2 cellular contexts compared by ENCODE assay signal in genomic region chr18:21303913-21304312, GRCh38.
TF ChIP-seq lines count a peak whose summit lies in the region.

No MANE protein-coding gene starts in this region.

TF ChIP-seq in HCT116, 20 proteins besides CTCF, POLR2A, EP300 and RAD21:
- TF ChIP-seq MAX (IDR thresholded peaks at IDR 0.05) (no peak), SP1 (IDR thresholded peaks at IDR 0.05; ENCODE audit: low read depth) (peak; percentile 61; the same call in 1 of the 2 replicates), EZH2 (IDR thresholded peaks at IDR 0.05) (no peak), SRF (IDR thresholded peaks at IDR 0.05; ENCODE audit: low read depth) (no peak), ZNF274 (IDR thresholded peaks at IDR 0.05; ENCODE audit: low read depth, low read length) (no peak), FOSL1 (IDR thresholded peaks at IDR 0.05; ENCODE audit: low read depth) (peak; percentile 57; the same call in 1 of the 2 replicates), REST (IDR thresholded peaks at IDR 0.05; ENCODE audit: low read depth) (no peak), EZH2phosphoT487 (IDR thresholded peaks at IDR 0.05; ENCODE audit: borderline replicate concordance) (no peak), JUND (IDR thresholded peaks at IDR 0.05) (peak; percentile 72), TCF7L2 (IDR thresholded peaks at IDR 0.05; ENCODE audit: borderline replicate concordance, extremely low read depth, insufficient read depth, insufficient read length) (peak; percentile 16), ELF1 (IDR thresholded peaks at IDR 0.05; ENCODE audit: borderline replicate concordance, low read depth) (no peak), EGR1 (IDR thresholded peaks at IDR 0.05; ENCODE audit: low read depth) (no peak), ZBTB33 (IDR thresholded peaks at IDR 0.05; ENCODE audit: extremely low read depth, insufficient replicate concordance, low read length) (no peak), CBX3 (IDR thresholded peaks at IDR 0.05; ENCODE audit: low read depth) (no peak)

TF ChIP-seq in endothelial cell of umbilical vein, 7 proteins besides CTCF, POLR2A, EP300 and RAD21:
- TF ChIP-seq GATA2 (IDR thresholded peaks at IDR 0.05; ENCODE audit: insufficient read depth, insufficient read length, low read depth, low read length) (peak; percentile 15), JUN (IDR thresholded peaks at IDR 0.05; ENCODE audit: borderline replicate concordance, insufficient read depth, insufficient read length, low read depth) (no peak), FOS (IDR thresholded peaks at IDR 0.05; ENCODE audit: borderline replicate concordance, insufficient read depth, low read length) (no peak)
TF ChIP-seq in endothelial cell of umbilical vein: peak in this region for 1.
